34 cellular contexts compared by ENCODE assay signal in genomic region chr19:6150289-6150688, GRCh38. TPM values are rescaled to one million over a fixed set of nuclear protein-coding genes. Genes with fewer than 3 reads are reported as not detected.
"Had no signal": no experiment of that assay in that cellular context is flagged by ENCODE, and none has a peak within 500 bp of the region (broad histone marks: within the 10 kb centered on the region; RNA-seq: fewer than 3 reads in every experiment).

No MANE protein-coding gene starts in this region.

- DNase-seq: hypothalamus; immature natural killer cell; kidney; left colon; left lung; lower lobe of right lung; mammary epithelial cell; mesendoderm; naive B cell; natural killer cell; nephron progenitor cell; occipital lobe; ovary; right lobe of liver; stimulated activated CD4-positive, alpha-beta T cell treated with anti-CD3 and anti-CD28 coated beads, Interleukin-1b, Interleukin-23, amount 100 ng/mL, for 48 hours; stimulated activated CD4-positive, alpha-beta T cell treated with anti-CD3 and anti-CD28 coated beads, Interleukin-2, amount 100 ng/mL, for 48 hours; stimulated activated naive B cell treated with anti-CD40 and anti-IgM and Interleukin-4, amounts not matched to agents 10 μg/mL and 1 μg/mL and 100 μg/mL, for 72 hours; tibial artery; trophoblast cell; upper lobe of right lung had no signal

- H3K27ac Mint-ChIP-seq: immature natural killer cell; mesothelial cell of epicardium; naive B cell; natural killer cell; nephron progenitor cell; neural progenitor cell; progenitor cell of endocrine pancreas; stimulated activated naive B cell treated with anti-CD40 and anti-IgM and Interleukin-4, amounts not matched to agents 10 μg/mL and 1 μg/mL and 100 μg/mL, for 72 hours; stimulated activated naive CD8-positive, alpha-beta T cell treated with anti-CD3 and anti-CD28 coated beads, Interleukin-15, Interleukin-2, amounts not matched to agents 100 ng/mL and 50 ng/mL, for 24 hours had no signal

- H3K27me3 Mint-ChIP-seq: progenitor cell of endocrine pancreas; stimulated activated naive CD8-positive, alpha-beta T cell treated with anti-CD3 and anti-CD28 coated beads, Interleukin-15, Interleukin-2, amounts not matched to agents 100 ng/mL and 50 ng/mL, for 24 hours had no signal

- H2AFZ ChIP-seq: neural progenitor cell had no signal

- H3K9me3 ChIP-seq: left lung, lower lobe of right lung, neutrophil, ovary, right lobe of liver, suprapubic skin, thoracic aorta, tibial artery, upper lobe of right lung had no signal

- H3K4me1 ChIP-seq: left lung, lower lobe of right lung, neural progenitor cell, right atrium auricular region, right lobe of liver, suprapubic skin, tibial artery, upper lobe of right lung had no signal

- H3K4me3 Mint-ChIP-seq: immature natural killer cell; mesothelial cell of epicardium; naive B cell; natural killer cell; nephron progenitor cell; neural progenitor cell; stimulated activated naive B cell treated with anti-CD40 and anti-IgM and Interleukin-4, amounts not matched to agents 10 μg/mL and 1 μg/mL and 100 μg/mL, for 72 hours; stimulated activated naive CD8-positive, alpha-beta T cell treated with anti-CD3 and anti-CD28 coated beads, Interleukin-15, Interleukin-2, amounts not matched to agents 100 ng/mL and 50 ng/mL, for 24 hours had no signal

- H3K27ac ChIP-seq: left lung, lower lobe of right lung, neural progenitor cell, neutrophil, ovary, right atrium auricular region, right lobe of liver, suprapubic skin, thoracic aorta, tibial artery, upper lobe of right lung had no signal

- H3K4me2 ChIP-seq: neural progenitor cell, smooth muscle cell had no signal

- H3K4me3 ChIP-seq: left lung, lower lobe of right lung, neural progenitor cell, ovary, right atrium auricular region, right lobe of liver, smooth muscle cell, suprapubic skin, thoracic aorta, tibial artery, upper lobe of right lung had no signal

- H3K4me1 Mint-ChIP-seq: immature natural killer cell; mesothelial cell of epicardium; naive B cell; natural killer cell; nephron progenitor cell; neural progenitor cell; stimulated activated naive B cell treated with anti-CD40 and anti-IgM and Interleukin-4, amounts not matched to agents 10 μg/mL and 1 μg/mL and 100 μg/mL, for 72 hours had no signal

- ATAC-seq: left colon; left lung; lower lobe of right lung; natural killer cell; right lobe of liver; stimulated activated naive B cell treated with anti-CD40 and anti-IgM and Interleukin-4, amounts not matched to agents 10 μg/mL and 1 μg/mL and 100 μg/mL, for 72 hours; upper lobe of right lung had no signal

- H3K36me3 ChIP-seq: left lung, lower lobe of right lung, neural progenitor cell, neutrophil, ovary, right atrium auricular region, right lobe of liver, suprapubic skin, thoracic aorta, tibial artery, upper lobe of right lung had no signal

- H3K36me3 Mint-ChIP-seq: immature natural killer cell, mesothelial cell of epicardium, naive B cell, natural killer cell had no signal

- H3K27me3 ChIP-seq: left lung, neural progenitor cell, neutrophil, ovary, right atrium auricular region, right lobe of liver, suprapubic skin, tibial artery, upper lobe of right lung had no signal

- H3K9ac ChIP-seq: neural progenitor cell had no signal

RNA-seq across cellular contexts. Expression of gene ACSBG2, which starts 14.8 kb away (rescaled TPM):
- total RNA-seq: kidney, left colon, left lung, liver, mammary epithelial cell, mesothelial cell of epicardium, mononuclear cell, natural killer cell, ovary, progenitor cell of endocrine pancreas, pulmonary artery endothelial cell, renal cortical epithelial cell, right atrium auricular region, right lobe of liver, skeletal muscle tissue, smooth muscle cell, suprapubic skin, upper lobe of right lung had no signal
- polyA plus RNA-seq: liver, mammary epithelial cell, smooth muscle cell had no signal
